14 cellular contexts compared by ENCODE assay signal in genomic region chrX:110836982-110837381, GRCh38. TPM values are rescaled to one million over a fixed set of nuclear protein-coding genes. Genes with fewer than 3 reads are reported as not detected.
DNase-seq lines count a peak whose midpoint lies in the region; ATAC-seq and TF ChIP-seq lines count a peak whose summit lies in the region.
"Had no signal": no experiment of that assay in that cellular context is flagged by ENCODE, and none has a peak within 500 bp of the region (broad histone marks: within the 10 kb centered on the region; RNA-seq: fewer than 3 reads in every experiment).

No MANE protein-coding gene starts in this region.

- WGBS in mammary epithelial cell (ENCODE audit: low coverage, missing lambda C conversion rate) = no CpG with 5 or more reads among the region's 1 CpG
- 57% methylated on average over 1 of the region's 1 CpG; no CpG with 5 or more reads in 1 of the 2 donors for WGBS in transverse colon (ENCODE audit: low coverage in 1 of 2), 2 donors

- CTCF ChIA-PET in MCF 10A (lab: Yijun Ruan, JAX) (interaction anchor here (0.5 to 4.3 kb wide), 6 partner anchors 11 to 388 kb away, joined by 3 to 38 read pairs (median 4); no protein-coding TSS in a partner anchor), mammary epithelial cell (lab: Charles Lee; ENCODE audit: low non-redundant PET) (interaction anchor here (0.6 to 1.0 kb wide), 4 partner anchors 11 to 709 kb away, joined by 3 to 12 read pairs (median 3); no protein-coding TSS in a partner anchor)

- H3K4me1 ChIP-seq in mammary epithelial cell (ENCODE audit: insufficient read depth, low read length) = no peaks in the 10 kb centered on the region
- H3K4me1 ChIP-seq in transverse colon = no peaks in the 10 kb centered on the region
- H3K4me1 ChIP-seq: gastrocnemius medialis, upper lobe of right lung had no signal

- H3K79me2 ChIP-seq in mammary epithelial cell (ENCODE audit: insufficient read depth, low read length) = no peaks in the 10 kb centered on the region

- H2AFZ ChIP-seq in mammary epithelial cell (ENCODE audit: low read depth, low read length) = no peak overlapping the region

- no peaks in the 10 kb centered on the region for H3K9me3 Mint-ChIP-seq in MCF 10A (ENCODE audit: unreplicated experiment)

- in situ Hi-C loops in mammary epithelial cell (cut with MboI; ENCODE audit: low sequenced_read_pairs in 2 of 2) = no loop called here
- in situ Hi-C loops in transverse colon (cut with MboI; ENCODE audit: low pct_ligation_motif_present in 1 of 4, low pct_unique_long_range_greater_than_20kb in 1 of 4, low sequenced_read_pairs in 3 of 4) = no loop called here

- POLR2A ChIA-PET in MCF 10A (lab: Yijun Ruan, JAX) = interaction anchor here (1.0 kb wide), 1 partner anchor 10 kb away, joined by 3 read pairs; no protein-coding TSS in a partner anchor

- TF ChIP-seq EP300 in transverse colon (IDR thresholded peaks at IDR 0.05; ENCODE audit: low read depth) = no peak

- dilution Hi-C loops in mammary epithelial cell (cut with HindIII; ENCODE audit: low sequenced_read_pairs) = no loop called here

- peaks cover 45% of the 10 kb centered on the region for H3K27me3 Mint-ChIP-seq in MCF 10A (ENCODE audit: insufficient read depth, unreplicated experiment)

- H3K27me3 ChIP-seq in mammary epithelial cell (ENCODE audit: insufficient read depth, low read length) (peaks cover 3% of the 10 kb centered on the region), transverse colon (no peaks in the 10 kb centered on the region)
- H3K27me3 ChIP-seq: upper lobe of right lung had no signal

- TF ChIP-seq POLR2A in erythroblast (IDR thresholded peaks at IDR 0.05; ENCODE audit: low read length) (no peak), transverse colon (IDR thresholded peaks at IDR 0.05) (no peak)

- ATAC-seq in HG03571 (IDR thresholded peaks at IDR 0.05; ENCODE audit: unreplicated experiment) = no peak
- no peak for ATAC-seq in GM18867 (IDR thresholded peaks at IDR 0.05; ENCODE audit: unreplicated experiment)
- ATAC-seq: gastrocnemius medialis, left ventricle myocardium superior, upper lobe of right lung had no signal

- H3K4me1 Mint-ChIP-seq in MCF 10A (ENCODE audit: insufficient read depth, unreplicated experiment) = no peaks in the 10 kb centered on the region

- H3K36me3 ChIP-seq in mammary epithelial cell (ENCODE audit: insufficient read depth, low read length) (no peaks in the 10 kb centered on the region), transverse colon (no peaks in the 10 kb centered on the region)
- H3K36me3 ChIP-seq: gastrocnemius medialis, upper lobe of right lung had no signal

- H3K36me3 Mint-ChIP-seq in MCF 10A (ENCODE audit: insufficient read depth, unreplicated experiment) = no peaks in the 10 kb centered on the region

- DNase-seq in MCF 10A (ENCODE audit: unreplicated experiment) (no peak), mammary epithelial cell (no peak), NCI-H82 treated with DMSO at 0.1 percent for 48 hours (lab: John Stamatoyannopoulos, UW; ENCODE audit: unreplicated experiment) (peak; percentile 25), epithelial cell of proximal tubule (ENCODE audit: low read depth) (no peak), erythroblast (lab: John Stamatoyannopoulos, UW) (no peak), transverse colon (no peak)
- DNase-seq: gastrocnemius medialis, GF-D8, left ventricle myocardium superior, upper lobe of right lung had no signal

- BruUV-seq in MCF 10A (replicated peaks; lab: Mats Ljungman, UMichigan) (no TSS peak), mammary epithelial cell (replicated peaks; lab: Mats Ljungman, UMichigan) (no TSS peak)

- TF ChIP-seq CTCF in MCF 10A (IDR thresholded peaks at IDR 0.05; ENCODE audit: unreplicated experiment) = peak; percentile 7
- peak in 1 of 2 donors; percentile 43 for TF ChIP-seq CTCF in mammary epithelial cell (conservative IDR thresholded peaks at IDR 0.05 in 1 of 2, IDR thresholded peaks at IDR 0.05 in 1 of 2; ENCODE audit: extremely low read depth in 1 of 2, insufficient read depth in 1 of 2, low read depth in 1 of 2, low read length in 2 of 2)
- peak; percentile 44 for TF ChIP-seq CTCF in epithelial cell of proximal tubule (conservative IDR thresholded peaks at IDR 0.05; ENCODE audit: low read depth, low read length)
- TF ChIP-seq CTCF in transverse colon (IDR thresholded peaks at IDR 0.05) = no peak

- intact Hi-C loops in MCF 10A (cut with micrococcal nuclease) = no loop called here
- intact Hi-C loops in mammary epithelial cell (cut with micrococcal nuclease) = no loop called here
- intact Hi-C loops in transverse colon (cut with DNase I; ENCODE audit: low total_unique reads) = no loop called here

- H3K9ac ChIP-seq in mammary epithelial cell (ENCODE audit: insufficient read depth, low read length) = no peak overlapping the region

- H3K27ac Mint-ChIP-seq in MCF 10A (ENCODE audit: low read depth, unreplicated experiment) = no peak overlapping the region

- H3K9me3 ChIP-seq in mammary epithelial cell (replicated peaks; ENCODE audit: insufficient read depth, low read length) (no peaks in the 10 kb centered on the region), transverse colon (no peaks in the 10 kb centered on the region)
- H3K9me3 ChIP-seq: gastrocnemius medialis, upper lobe of right lung had no signal

- no peak overlapping the region for H3K4me3 Mint-ChIP-seq in MCF 10A (ENCODE audit: unreplicated experiment)

- no peaks in the 10 kb centered on the region for H4K20me1 ChIP-seq in mammary epithelial cell (ENCODE audit: insufficient read depth, low read length)

- no peak overlapping the region for H3K4me3 ChIP-seq in mammary epithelial cell (replicated peaks in 1 of 3; ENCODE audit: insufficient read depth in 1 of 3, low read depth in 2 of 3, low read length in 3 of 3)
- H3K4me3 ChIP-seq in epithelial cell of proximal tubule (ENCODE audit: low read depth, low read length) = no peak overlapping the region
- H3K4me3 ChIP-seq in transverse colon = no peak overlapping the region
- H3K4me3 ChIP-seq: gastrocnemius medialis, upper lobe of right lung had no signal

- no peak overlapping the region for H3K4me2 ChIP-seq in mammary epithelial cell (ENCODE audit: insufficient read depth, low read depth, low read length)

- no peak overlapping the region for H3K27ac ChIP-seq in mammary epithelial cell (ENCODE audit: insufficient read depth, low read depth, low read length)
- no peak overlapping the region for H3K27ac ChIP-seq in transverse colon
- H3K27ac ChIP-seq: gastrocnemius medialis, RWPE1, upper lobe of right lung had no signal

RNA-seq across cellular contexts. Expression of gene CHRDL1, which starts 41.4 kb away (rescaled TPM):
- total RNA-seq in MCF 10A (2022) = not detected in 2 replicates
- total RNA-seq in mammary epithelial cell = not detected
- polyA plus RNA-seq in mammary epithelial cell = 0.07 TPM
- polyA minus RNA-seq in mammary epithelial cell = not detected
- total RNA-seq in epithelial cell of proximal tubule = 22.1 and 56.2 TPM in 2 replicates
- total RNA-seq in transverse colon = 10 to 100 TPM; 13.5 to 46.4 (median 16.5) TPM
- total RNA-seq: dermis microvascular lymphatic vessel endothelial cell had no signal

Comparison
In these comparisons a context has a peak if more than half of its experiments do, and no peak if none do; other contexts are left out.
1. CTCF ChIP-seq: peak in MCF 10A (single experiment) and epithelial cell of proximal tubule (single experiment); none in transverse colon (0 of 5).
2. RNA of gene CHRDL1, which starts 41.4 kb away (total RNA-seq): 22.1 to 56.2 TPM in epithelial cell of proximal tubule and 13.5 to 46.4 TPM in transverse colon; not detected in MCF 10A and not detected in mammary epithelial cell; every median in the first group is over 10 times any median in the second.